16 cellular contexts compared by ENCODE assay signal in genomic region chr14:68145539-68145938, GRCh38.
DNase-seq lines count a peak whose midpoint lies in the region; ATAC-seq and TF ChIP-seq lines count a peak whose summit lies in the region.
"Had no signal": no experiment of that assay in that cellular context is flagged by ENCODE, and none has a peak within 500 bp of the region (broad histone marks: within the 10 kb centered on the region; RNA-seq: fewer than 3 reads in every experiment).

No MANE protein-coding gene starts in this region.

- no peak overlapping the region for H2BK120ac ChIP-seq in H9 (ENCODE audit: low read depth, low read length, poor library complexity, severe bottlenecking)

- intact Hi-C loops in psoas muscle (cut with DNase I) = loop anchor here in 1 of 2 donors (5.0 kb wide), 1 partner anchor 672 kb away; no protein-coding TSS in a partner anchor

- H2BK15ac ChIP-seq in H9 (ENCODE audit: low read depth, low read length) = no peak overlapping the region

- H3K9ac ChIP-seq in H9 (ENCODE audit: extremely low read depth, insufficient read length, low read length) = no peak overlapping the region

- H3K9me3 ChIP-seq in RWPE2 (ENCODE audit: severe bottlenecking) = peaks cover 4% of the 10 kb centered on the region
- peaks cover 6% of the 10 kb centered on the region for H3K9me3 ChIP-seq in psoas muscle
- H3K9me3 ChIP-seq in H9 (ENCODE audit: control insufficient read depth, low read depth, low read length) = no peaks in the 10 kb centered on the region
- H3K9me3 ChIP-seq: testis had no signal

- H3K14ac ChIP-seq in H9 (ENCODE audit: insufficient read depth, low read length) = no peak overlapping the region

- H3K27ac Mint-ChIP-seq in H9 = no peak overlapping the region

- H3K27me3 ChIP-seq in RWPE2 (ENCODE audit: insufficient read depth, poor library complexity, severe bottlenecking) = no peaks in the 10 kb centered on the region
- no peaks in the 10 kb centered on the region for H3K27me3 ChIP-seq in psoas muscle (ENCODE audit: insufficient read depth in 3 of 3, low read length in 2 of 3)
- no peaks in the 10 kb centered on the region for H3K27me3 ChIP-seq in H9 (ENCODE audit: insufficient read depth, low read length)
- H3K27me3 ChIP-seq: testis had no signal

- peak overlapping the region; percentile 99 for H3K27ac ChIP-seq in RWPE2 (ENCODE audit: poor library complexity, severe bottlenecking)
- peak overlapping the region; percentile 85 for H3K27ac ChIP-seq in psoas muscle
- H3K27ac ChIP-seq in H9 (ENCODE audit: insufficient read length, low read depth, low read length) = no peak overlapping the region

- no peak overlapping the region for H2AK5ac ChIP-seq in H9 (ENCODE audit: insufficient read length, low read length)

- H3K4me1 ChIP-seq in RWPE2 (ENCODE audit: insufficient read depth, poor library complexity, severe bottlenecking) (peaks cover 64% of the 10 kb centered on the region), psoas muscle (peaks cover 69% of the 10 kb centered on the region), H9 (ENCODE audit: insufficient read depth, low read length) (no peaks in the 10 kb centered on the region; the same call in 1 of the 2 replicates)

- H3K79me2 ChIP-seq in H9 (ENCODE audit: insufficient read depth, low read length) = no peaks in the 10 kb centered on the region

- no peak overlapping the region for H3K18ac ChIP-seq in H9 (ENCODE audit: insufficient read length, low read depth, low read length)

- TF ChIP-seq CTCF in RWPE2 (IDR thresholded peaks at IDR 0.05; ENCODE audit: poor library complexity, severe bottlenecking) (no peak), fibroblast of the aortic adventitia (IDR thresholded peaks at IDR 0.05; ENCODE audit: insufficient read depth, low read length) (no peak), psoas muscle (IDR thresholded peaks at IDR 0.05) (no peak), H9 (conservative IDR thresholded peaks at IDR 0.05) (no peak)

- no peak overlapping the region for H2BK5ac ChIP-seq in H9 (ENCODE audit: insufficient read length, low read length)

- no peaks in the 10 kb centered on the region for H4K20me1 ChIP-seq in H9 (ENCODE audit: control insufficient read depth, insufficient read depth, insufficient read length)

- H4K91ac ChIP-seq in H9 (ENCODE audit: insufficient read length, low read depth, low read length) = no peak overlapping the region

- H3K36me3 ChIP-seq in RWPE2 (ENCODE audit: low read depth) (peaks cover 2% of the 10 kb centered on the region; the same call in 1 of the 2 replicates), psoas muscle (ENCODE audit: insufficient read depth in 1 of 2, low read depth in 1 of 2) (no peaks in the 10 kb centered on the region)

- H3K4me2 ChIP-seq in H9 (ENCODE audit: insufficient read depth, insufficient read length, low read length) = no peak overlapping the region

- peaks cover 4 to 11% of the 10 kb centered on the region in 2 experiments; a peak in 3 of 5 replicates for H3K9me3 Mint-ChIP-seq in H9

- H3K4me3 Mint-ChIP-seq in H9 = no peak overlapping the region

- no peak overlapping the region for H4K8ac ChIP-seq in H9 (replicated peaks; ENCODE audit: insufficient read length, low read depth, low read length)

- H3K23ac ChIP-seq in H9 (ENCODE audit: insufficient read length, low read depth, low read length) = no peak overlapping the region

- in situ Hi-C loops in ACHN (cut with HindIII; ENCODE audit: low pct_ligation_motif_present, low pct_unique_long_range_greater_than_20kb, low sequenced_read_pairs) = loop anchor here (25.0 kb wide), 1 partner anchor 208 kb away; no protein-coding TSS in a partner anchor

- no peak overlapping the region for H2AFZ ChIP-seq in H9 (ENCODE audit: low read length)

- H3K4ac ChIP-seq in H9 (ENCODE audit: low read depth, low read length) = no peak overlapping the region

- H3K4me1 Mint-ChIP-seq in H9 = peaks cover 12 to 19% of the 10 kb centered on the region in 2 experiments; a peak in 3 of 4 replicates

- ATAC-seq in RWPE2 (ENCODE audit: low read depth) (no peak), psoas muscle (no peak)
- ATAC-seq: PC-3 had no signal

- H2BK20ac ChIP-seq in H9 (ENCODE audit: low read depth, low read length, poor library complexity, severe bottlenecking) = no peak overlapping the region

- H3K36me3 Mint-ChIP-seq in H9 (ENCODE audit: insufficient read depth in 1 of 3, low read depth in 3 of 3) = peaks cover 7 to 13% (median 9%) of the 10 kb centered on the region in 3 experiments; a peak in 5 of 7 replicates

- no peak overlapping the region for H2BK12ac ChIP-seq in H9 (ENCODE audit: insufficient read length, low read depth, low read length)

- no peaks in the 10 kb centered on the region for H3K79me1 ChIP-seq in H9 (ENCODE audit: insufficient read depth, low read depth, low read length, poor library complexity, severe bottlenecking)

- no peaks in the 10 kb centered on the region for H3K27me3 Mint-ChIP-seq in H9 (ENCODE audit: low read depth)

- H3K56ac ChIP-seq in H9 (ENCODE audit: insufficient read length, low read depth, low read length) = no peak overlapping the region

- H3K4me3 ChIP-seq in RWPE2 (ENCODE audit: severe bottlenecking) (no peak overlapping the region), fibroblast of the aortic adventitia (ENCODE audit: low read depth, low read length) (no peak overlapping the region), psoas muscle (no peak overlapping the region)
- H3K4me3 ChIP-seq: testis had no signal

- no peaks in the 10 kb centered on the region for H3K23me2 ChIP-seq in H9 (ENCODE audit: insufficient read length, low read depth, low read length, poor library complexity, severe bottlenecking)

- DNase-seq in ACHN (peak; percentile 44), RWPE2 (ENCODE audit: low spot score) (no peak), fibroblast of the aortic adventitia (ENCODE audit: low read depth) (peak; percentile 70), psoas muscle (no peak), H9 (no peak), NCI-H2107 (lab: John Stamatoyannopoulos, UW) (no peak), cerebellar cortex (ENCODE audit: low spot score) (no peak), H4 (ENCODE audit: low spot score) (no peak)
- DNase-seq: activated CD4-positive, alpha-beta T cell treated with anti-CD3 and anti-CD28 coated beads for 1 hour; activated T-cell treated with anti-CD3 and anti-CD28 coated beads, Interleukin-2, amount 50 U/mL, for 1 hour; kidney glomerular epithelial cell; NCI-H226; PC-3; stimulated activated CD4-positive, alpha-beta T cell treated with anti-CD3 and anti-CD28 coated beads, Interleukin-12 subunit alpha, Interleukin-12 subunit beta, amount 100 ng/mL, for 4 hours; T-helper 1 cell; testis had no signal

- H4K5ac ChIP-seq in H9 (ENCODE audit: insufficient read length, low read depth, low read length) = no peak overlapping the region

- H3T11ph ChIP-seq in H9 (ENCODE audit: low read length) = no peak overlapping the region

Comparison
In these comparisons a context has a peak if more than half of its experiments do, and no peak if none do; other contexts are left out.
1. DNase-seq: peak in ACHN (single experiment) and fibroblast of the aortic adventitia (single experiment); none in RWPE2 (single experiment), psoas muscle (0 of 2), H9 (single experiment), NCI-H2107 (single experiment), cerebellar cortex (single experiment) and H4 (single experiment).